Comparison of ENCODE assay signal across 22 cellular contexts in the genomic region with DNA sequence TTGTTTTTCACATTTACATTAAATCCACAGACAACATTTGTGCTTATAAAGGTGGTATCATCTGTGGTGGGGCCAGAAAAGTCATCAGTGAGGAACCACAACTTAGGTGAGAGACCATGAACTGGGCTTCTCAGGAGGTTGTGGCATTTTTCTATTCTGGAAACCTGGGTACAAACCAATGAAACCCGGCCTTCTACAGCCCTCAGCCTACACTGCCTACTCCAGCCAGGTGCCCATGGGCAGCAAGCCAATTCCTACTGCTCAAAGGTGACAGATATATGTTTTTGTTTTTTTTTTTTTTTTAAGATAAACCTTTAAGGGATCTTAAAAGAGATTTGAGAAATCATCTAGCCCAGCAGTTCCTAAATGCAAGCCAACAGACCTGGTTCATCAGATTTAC.
"Had no signal": no experiment of that assay in that cellular context is flagged by ENCODE, and none has a peak within 500 bp of the region (broad histone marks: within the 10 kb centered on the region; RNA-seq: fewer than 3 reads in every experiment).

No MANE protein-coding gene starts in this region.

- DNase-seq: IMR-90; Kasumi-1; KG1; MM.1S; NCI-H1092 treated with DMSO at 0.1 percent for 48 hours; NCI-H1436; NCI-H187 treated with DMSO at 0.1 percent for 48 hours; NCI-H2029 treated with DMSO at 0.1 percent for 48 hours; NCI-H2171 treated with DMSO at 0.1 percent for 48 hours; NCI-H345; NCI-H446 treated with DMSO at 0.1 percent for 48 hours; NCI-H510A treated with DMSO at 0.1 percent for 48 hours; NCI-H526; NCI-H82; NK-92 treated with Interleukin-12 subunit alpha and Interleukin-12 subunit beta, amount 100 ng/mL, for 24 hours; PC-3; SHP77 treated with DMSO at 0.1 percent for 48 hours; SJCRH30 had no signal

- ATAC-seq: HepG2, Panc1, PC-3, Right ventricle myocardium inferior, SK-N-SH treated with all-trans-retinoic acid at 6 μM for 48 hours had no signal

- H3K4me3 ChIP-seq: SJCRH30 had no signal

- H3K9me3 ChIP-seq: SJCRH30 had no signal

- H3K27me3 ChIP-seq: SJCRH30 had no signal

- H3K27ac ChIP-seq: SJCRH30 had no signal

- H3K4me1 ChIP-seq: SJCRH30 had no signal
